13 cellular contexts compared by ENCODE assay signal in genomic region chr3:37491343-37491742, GRCh38. TPM values are rescaled to one million over a fixed set of nuclear protein-coding genes. Genes with fewer than 3 reads are reported as not detected.
"Had no signal": no experiment of that assay in that cellular context is flagged by ENCODE, and none has a peak within 500 bp of the region (broad histone marks: within the 10 kb centered on the region; RNA-seq: fewer than 3 reads in every experiment).

No MANE protein-coding gene starts in this region.

- H3K9me3 Mint-ChIP-seq: activated CD4-positive, alpha-beta T cell treated with anti-CD3 and anti-CD28 coated beads, Interleukin-2, amount 10 ng/mL, durations not matched to agents 7 days and 5 days; nephron progenitor cell had no signal

- H3K4me3 Mint-ChIP-seq: activated B cell treated with CpG ODN at 0.5 μM for 24 hours; activated CD4-positive, alpha-beta T cell treated with anti-CD3 and anti-CD28 coated beads, Interleukin-2, amount 10 ng/mL, durations not matched to agents 7 days and 5 days; nephron progenitor cell; T-helper 17 cell had no signal

- H3K27me3 ChIP-seq: suprapubic skin, upper lobe of right lung had no signal

- DNase-seq: activated B cell treated with CpG ODN at 0.5 μM for 24 hours; activated CD4-positive, alpha-beta T cell treated with anti-CD3 and anti-CD28 coated beads, Interleukin-2, amount 10 ng/mL, durations not matched to agents 7 days and 5 days; activated effector memory CD4-positive, alpha-beta T cell treated with anti-CD3 and anti-CD28 coated beads, Interleukin-2, amount 50 U/mL, for 16 hours; activated T-cell treated with anti-CD3 and anti-CD28 coated beads for 4 hours; hippocampal formation; nephron progenitor cell; stimulated activated CD4-positive, alpha-beta T cell treated with anti-CD3 and anti-CD28 coated beads, Interleukin-2, amount 100 ng/mL, for 48 hours; stimulated activated naive CD8-positive, alpha-beta T cell treated with anti-CD3 and anti-CD28 coated beads, Interleukin-15, Interleukin-2, amounts not matched to agents 100 U/mL and 50 U/mL, for 24 hours; T-helper 17 cell; upper lobe of right lung had no signal

- H3K36me3 ChIP-seq: suprapubic skin, upper lobe of right lung had no signal

- H3K4me1 Mint-ChIP-seq: activated B cell treated with CpG ODN at 0.5 μM for 24 hours; activated CD4-positive, alpha-beta T cell treated with anti-CD3 and anti-CD28 coated beads, Interleukin-2, amount 10 ng/mL, durations not matched to agents 7 days and 5 days had no signal

- H3K4me3 ChIP-seq: suprapubic skin, upper lobe of right lung had no signal

- ATAC-seq: activated naive CD4-positive, alpha-beta T cell treated with anti-CD3 and anti-CD28 coated beads, Interleukin-2, amount 50 U/mL, for 72 hours; stimulated activated naive CD8-positive, alpha-beta T cell treated with anti-CD3 and anti-CD28 coated beads, Interleukin-15, Interleukin-2, amounts not matched to agents 100 U/mL and 50 U/mL, for 24 hours; T-helper 17 cell; upper lobe of right lung had no signal

- H3K9me3 ChIP-seq: suprapubic skin, upper lobe of right lung had no signal

- H3K27ac Mint-ChIP-seq: activated B cell treated with CpG ODN at 0.5 μM for 24 hours; activated CD4-positive, alpha-beta T cell treated with anti-CD3 and anti-CD28 coated beads, Interleukin-2, amount 10 ng/mL, durations not matched to agents 7 days and 5 days; activated naive CD4-positive, alpha-beta T cell treated with anti-CD3 and anti-CD28 coated beads, Interleukin-2, amount 50 U/mL, for 72 hours; nephron progenitor cell; T-helper 17 cell had no signal

RNA-seq across cellular contexts. Expression of gene ITGA9, which starts 39.4 kb away (rescaled TPM):
- total RNA-seq: activated B cell treated with CpG ODN at 0.5 μM for 24 hours; activated CD4-positive, alpha-beta T cell treated with anti-CD3 and anti-CD28 coated beads, Interleukin-2, amount 10 ng/mL, durations not matched to agents 7 days and 5 days; bronchial epithelial cell had no signal
